13 cellular contexts compared by ENCODE assay signal in genomic region chr22:45896153-45896951, GRCh38.
A peak's percentile ranks its signal among the peaks of the same experiment; 100 is the strongest.
DNase-seq lines count a peak whose midpoint lies in the region; ATAC-seq, FAIRE-seq and TF ChIP-seq lines count a peak whose summit lies in the region.
"Had no signal": no experiment of that assay in that cellular context is flagged by ENCODE, and none has a peak within 500 bp of the region (broad histone marks: within the 10 kb centered on the region; RNA-seq: fewer than 3 reads in every experiment).

No MANE protein-coding gene starts in this region.

- no peak for FAIRE-seq in pancreas (lab: Jason Lieb, UNC)

- ATAC-seq in pancreas (peak; percentile 64 to 89 (median 68)), HG03095 (IDR thresholded peaks at IDR 0.05; ENCODE audit: unreplicated experiment) (no peak), GM21526 (IDR thresholded peaks at IDR 0.05; ENCODE audit: low FRiP score, unreplicated experiment) (no peak)

- H3K4me2 ChIP-seq in hepatocyte, result no peak overlapping the region
- H3K4me2 ChIP-seq: KMS-11 had no signal

- H2AFZ ChIP-seq in hepatocyte, result no peak overlapping the region

- TF ChIP-seq CTCF in hepatocyte (IDR thresholded peaks at IDR 0.05; ENCODE audit: poor library complexity) (no peak), pancreas (IDR thresholded peaks at IDR 0.05) (no peak)

- H4K20me1 ChIP-seq in hepatocyte (ENCODE audit: insufficient read depth, poor library complexity, severe bottlenecking), result no peaks in the 10 kb centered on the region

- peaks cover 9% of the 10 kb centered on the region for H3K4me1 ChIP-seq in hepatocyte (ENCODE audit: insufficient read depth)
- H3K4me1 ChIP-seq in pancreas, result no peaks in the 10 kb centered on the region

- no peak overlapping the region for H3K27ac ChIP-seq in hepatocyte
- peak overlapping the region in 2 of 4 donors; percentile 31 to 41 for H3K27ac ChIP-seq in pancreas
- H3K27ac ChIP-seq: KMS-11, stomach had no signal

- H3K9me2 ChIP-seq in hepatocyte (replicated peaks; ENCODE audit: insufficient read depth), result no peaks in the 10 kb centered on the region

- H3K9me3 ChIP-seq in hepatocyte (ENCODE audit: low read depth) (no peaks in the 10 kb centered on the region), pancreas (no peaks in the 10 kb centered on the region)
- H3K9me3 ChIP-seq: stomach had no signal

- no peak overlapping the region for H3K4me3 ChIP-seq in hepatocyte
- H3K4me3 ChIP-seq in pancreas, result no peak overlapping the region
- H3K4me3 ChIP-seq: stomach had no signal

- intact Hi-C loops in pancreas (cut with DNase I), result no loop called here

- 59% methylated on average over 20 of the region's 20 CpGs for WGBS in hepatocyte (ENCODE audit: low lambda C conversion rate, missing lambda C conversion rate)
- WGBS in pancreas, 2 donors, result 60 to 63% methylated on average over 20 of the region's 20 CpGs

- no peaks in the 10 kb centered on the region for H3K79me2 ChIP-seq in hepatocyte

- H3K27me3 ChIP-seq in hepatocyte (no peaks in the 10 kb centered on the region), pancreas (no peaks in the 10 kb centered on the region)

- DNase-seq in DMS79 (lab: John Stamatoyannopoulos, UW) (peak; percentile 48), NCI-H526 (lab: John Stamatoyannopoulos, UW) (peak; percentile 20 to 69), hepatocyte (ENCODE audit: low spot score) (peak; percentile 58), pancreas (peak in 3 of 6 donors; percentile 43 to 45 (median 45)), NAMALWA (ENCODE audit: low spot score) (no peak), NCI-H1436 treated with DMSO at 0.1 percent for 48 hours (lab: John Stamatoyannopoulos, UW) (no peak)
- DNase-seq: effector CD4-positive, alpha-beta T cell; GDM1; NCI-H2081 treated with DMSO at 0.1 percent for 48 hours; stomach had no signal

- H3K36me3 ChIP-seq in hepatocyte (replicated peaks; ENCODE audit: insufficient read depth, low read depth), result no peaks in the 10 kb centered on the region
- H3K36me3 ChIP-seq in pancreas, result no peaks in the 10 kb centered on the region
- H3K36me3 ChIP-seq: stomach had no signal

Comparison
In these comparisons a context has a peak if more than half of its experiments do, and no peak if none do; other contexts are left out.
1. DNase-seq: peak in DMS79 (single experiment), NCI-H526 (2 of 2) and hepatocyte (single experiment); none in NAMALWA (single experiment) and NCI-H1436 treated with DMSO at 0.1 percent for 48 hours (single experiment).
2. ATAC-seq: peak in pancreas (4 of 4); none in HG03095 (single experiment) and GM21526 (single experiment).